23 cellular contexts compared by ENCODE assay signal in the genomic region with DNA sequence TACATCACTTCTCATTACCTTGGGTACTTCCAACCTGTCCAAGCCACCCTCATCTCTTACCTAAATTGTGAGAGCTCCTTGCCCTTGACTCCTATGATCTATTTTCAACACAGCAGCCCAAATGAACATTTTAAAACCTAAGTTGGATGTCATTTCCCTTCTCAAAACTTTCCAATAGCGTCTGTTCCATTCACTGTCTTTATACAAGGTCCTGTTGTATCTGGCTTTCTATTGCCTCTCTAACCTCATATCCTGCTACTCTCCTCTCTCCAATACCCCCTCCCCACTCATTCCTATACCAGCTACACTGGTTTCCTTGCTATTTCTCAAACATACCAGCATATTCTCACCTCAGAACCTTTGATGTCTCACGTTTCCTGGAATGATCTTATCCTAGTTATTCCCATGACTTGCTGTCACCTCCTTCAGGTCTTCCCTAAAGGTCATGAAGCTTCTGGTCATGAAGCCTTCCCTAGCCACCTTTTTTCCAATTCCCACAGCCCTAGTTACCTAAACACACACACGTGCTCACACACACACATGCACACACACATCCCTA.
"Had no signal": no experiment of that assay in that cellular context is flagged by ENCODE, and none has a peak within 500 bp of the region (broad histone marks: within the 10 kb centered on the region; RNA-seq: fewer than 3 reads in every experiment).

No MANE protein-coding gene starts in this region.

- H3K9me3 ChIP-seq: body of pancreas, heart left ventricle, mucosa of descending colon, stomach, suprapubic skin, tibial nerve, vagina had no signal

- H3K36me3 ChIP-seq: cardiac muscle cell, vagina had no signal

- H3K4me3 ChIP-seq: body of pancreas, cardiac muscle cell, heart left ventricle, mucosa of descending colon, stomach, suprapubic skin, tibial nerve, vagina had no signal

- H3K27me3 Mint-ChIP-seq: activated naive CD8-positive, alpha-beta T cell treated with anti-CD3 and anti-CD28 coated beads, Interleukin-2, amount 50 U/mL, for 24 hours had no signal

- H3K27ac ChIP-seq: body of pancreas, cardiac muscle cell, heart left ventricle, stomach, suprapubic skin, tibial nerve, vagina had no signal

- H3K9me3 Mint-ChIP-seq: activated naive CD8-positive, alpha-beta T cell treated with anti-CD3 and anti-CD28 coated beads, Interleukin-2, amount 50 U/mL, for 24 hours; activated T-cell treated with anti-CD3 and anti-CD28 coated beads, Interleukin-2, amount 50 U/mL, for 72 hours; stimulated activated effector memory CD8-positive, alpha-beta T cell treated with anti-CD3 and anti-CD28 coated beads, Interleukin-12 subunit alpha, Interleukin-12 subunit beta, amount 100 ng/mL, for 72 hours had no signal

- DNase-seq: activated CD4-positive, alpha-beta T cell treated with anti-CD3 and anti-CD28 coated beads for 4 hours; activated CD4-positive, alpha-beta T cell treated with anti-CD3 and anti-CD28 coated beads, Interleukin-2, amount 50 U/mL, for 48 hours; activated CD4-positive, CD25-positive, alpha-beta regulatory T cell; activated gamma-delta T cell; activated naive CD4-positive, alpha-beta T cell treated with anti-CD3 and anti-CD28 coated beads, Interleukin-2, amount 50 U/mL, for 16 hours; activated naive CD8-positive, alpha-beta T cell treated with anti-CD3 and anti-CD28 coated beads, Interleukin-2, amount 50 U/mL, for 24 hours; activated T-cell treated with anti-CD3 and anti-CD28 coated beads, Interleukin-2, amount 50 U/mL, for 72 hours; body of pancreas; cortex of kidney; heart left ventricle; left colon; mesenchymal stem cell; mucosa of descending colon; small intestine; stimulated activated CD4-positive, alpha-beta T cell treated with anti-CD3 and anti-CD28 coated beads, Interleukin-2, amount 100 ng/mL, for 24 hours; stomach; T1000 had no signal

- ATAC-seq: activated naive CD8-positive, alpha-beta T cell treated with anti-CD3 and anti-CD28 coated beads, Interleukin-2, amount 50 U/mL, for 24 hours; activated T-cell treated with anti-CD3 and anti-CD28 coated beads, Interleukin-2, amount 50 U/mL, for 72 hours; body of pancreas; heart left ventricle; left colon; mucosa of descending colon; sciatic nerve; stimulated activated effector memory CD8-positive, alpha-beta T cell treated with anti-CD3 and anti-CD28 coated beads, Interleukin-12 subunit alpha, Interleukin-12 subunit beta, amount 100 ng/mL, for 72 hours had no signal

- H3K4me3 Mint-ChIP-seq: activated naive CD8-positive, alpha-beta T cell treated with anti-CD3 and anti-CD28 coated beads, Interleukin-2, amount 50 U/mL, for 24 hours; activated T-cell treated with anti-CD3 and anti-CD28 coated beads, Interleukin-2, amount 50 U/mL, for 72 hours; stimulated activated effector memory CD8-positive, alpha-beta T cell treated with anti-CD3 and anti-CD28 coated beads, Interleukin-12 subunit alpha, Interleukin-12 subunit beta, amount 100 ng/mL, for 72 hours had no signal

- H3K27me3 ChIP-seq: body of pancreas, cardiac muscle cell, heart left ventricle, stomach, suprapubic skin, tibial nerve, vagina had no signal

- H3K27ac Mint-ChIP-seq: activated naive CD8-positive, alpha-beta T cell treated with anti-CD3 and anti-CD28 coated beads, Interleukin-2, amount 50 U/mL, for 24 hours; activated T-cell treated with anti-CD3 and anti-CD28 coated beads, Interleukin-2, amount 50 U/mL, for 72 hours; stimulated activated effector memory CD8-positive, alpha-beta T cell treated with anti-CD3 and anti-CD28 coated beads, Interleukin-12 subunit alpha, Interleukin-12 subunit beta, amount 100 ng/mL, for 72 hours had no signal
